ENCODE assay signal across 21 cellular contexts in the genomic region with DNA sequence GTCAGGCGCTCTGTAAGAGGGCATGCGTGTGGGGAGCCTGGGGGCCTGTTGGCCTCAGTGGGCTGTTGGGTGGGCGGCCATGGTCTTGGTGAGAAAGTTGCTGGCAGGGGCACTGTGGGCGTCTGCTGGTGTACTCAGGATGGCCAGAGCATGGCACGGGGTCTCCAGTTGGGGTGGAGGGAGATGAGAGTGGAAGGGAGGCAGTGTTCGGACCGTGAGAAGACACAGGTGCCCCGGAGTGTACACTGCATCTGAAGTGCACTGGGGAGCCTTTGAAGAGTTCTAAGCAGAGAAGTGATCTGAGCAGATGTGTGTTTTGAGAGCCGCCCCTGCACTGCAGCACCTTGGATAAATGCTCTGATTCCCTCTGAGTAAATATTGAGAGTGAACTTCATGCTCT.
DNase-seq lines count a peak whose midpoint lies in the region; ATAC-seq and TF ChIP-seq lines count a peak whose summit lies in the region.
"Had no signal": no experiment of that assay in that cellular context is flagged by ENCODE, and none has a peak within 500 bp of the region (broad histone marks: within the 10 kb centered on the region; RNA-seq: fewer than 3 reads in every experiment).

No MANE protein-coding gene starts in this region.

- POLR2A ChIA-PET in T-cell (lab: Charles Lee), result no interaction called here

- H3K27ac ChIP-seq in mucosa of rectum (ENCODE audit: low read depth in 2 of 2, low read length in 2 of 2) (peak overlapping the region; percentile 35 to 51), upper lobe of right lung (no peak overlapping the region)
- H3K27ac ChIP-seq: left ventricle myocardium inferior, PC-9, vagina had no signal

- peak overlapping the region; percentile 41 for H3K27ac Mint-ChIP-seq in activated naive CD8-positive, alpha-beta T cell
- no peak overlapping the region for H3K27ac Mint-ChIP-seq in activated naive CD8-positive, alpha-beta T cell treated with anti-CD3 and anti-CD28 coated beads, Interleukin-2, amount 50 U/mL, for 24 hours
- H3K27ac Mint-ChIP-seq in T-cell, result peak overlapping the region; percentile 60 to 77

- peaks cover 17 to 18% of the 10 kb centered on the region in 2 donors for H3K4me1 ChIP-seq in mucosa of rectum (ENCODE audit: control insufficient read depth in 2 of 2, insufficient read depth in 2 of 2, low read length in 2 of 2)
- no peaks in the 10 kb centered on the region for H3K4me1 ChIP-seq in upper lobe of right lung
- H3K4me1 ChIP-seq: HAP-1 had no signal

- H3K9ac ChIP-seq in mucosa of rectum (ENCODE audit: low read depth in 1 of 2, low read length in 2 of 2), result no peak overlapping the region

- no peaks in the 10 kb centered on the region for H3K27me3 Mint-ChIP-seq in activated naive CD8-positive, alpha-beta T cell
- H3K27me3 Mint-ChIP-seq in activated naive CD8-positive, alpha-beta T cell treated with anti-CD3 and anti-CD28 coated beads, Interleukin-2, amount 50 U/mL, for 24 hours, result no peaks in the 10 kb centered on the region
- no peaks in the 10 kb centered on the region for H3K27me3 Mint-ChIP-seq in T-cell

- no peaks in the 10 kb centered on the region for H3K36me3 Mint-ChIP-seq in activated naive CD8-positive, alpha-beta T cell
- H3K36me3 Mint-ChIP-seq in activated naive CD8-positive, alpha-beta T cell treated with anti-CD3 and anti-CD28 coated beads, Interleukin-2, amount 50 U/mL, for 24 hours (ENCODE audit: low read depth), result no peaks in the 10 kb centered on the region
- H3K36me3 Mint-ChIP-seq in T-cell, result no peaks in the 10 kb centered on the region
- H3K36me3 Mint-ChIP-seq: activated naive CD4-positive, alpha-beta T cell treated with anti-CD3 and anti-CD28 coated beads, Interleukin-2, amount 50 U/mL, for 72 hours; CD8-positive, alpha-beta memory T cell had no signal

- H3K9me3 Mint-ChIP-seq in activated naive CD8-positive, alpha-beta T cell (ENCODE audit: low read depth), result no peaks in the 10 kb centered on the region
- no peaks in the 10 kb centered on the region for H3K9me3 Mint-ChIP-seq in activated naive CD8-positive, alpha-beta T cell treated with anti-CD3 and anti-CD28 coated beads, Interleukin-2, amount 50 U/mL, for 24 hours
- H3K9me3 Mint-ChIP-seq in T-cell, result no peaks in the 10 kb centered on the region
- H3K9me3 Mint-ChIP-seq: activated naive CD4-positive, alpha-beta T cell treated with anti-CD3 and anti-CD28 coated beads, Interleukin-2, amount 50 U/mL, for 72 hours; CD8-positive, alpha-beta memory T cell had no signal

- no peaks in the 10 kb centered on the region for H3K36me3 ChIP-seq in mucosa of rectum (ENCODE audit: control insufficient read depth in 2 of 2, insufficient read depth in 2 of 2, low read length in 2 of 2)
- no peaks in the 10 kb centered on the region for H3K36me3 ChIP-seq in upper lobe of right lung
- H3K36me3 ChIP-seq: HAP-1, left ventricle myocardium inferior, vagina had no signal

- ATAC-seq in activated naive CD8-positive, alpha-beta T cell treated with anti-CD3 and anti-CD28 coated beads, Interleukin-2, amount 50 U/mL, for 24 hours, result no peak
- ATAC-seq in T-cell (replicated peaks in 1 of 4) (peak in 2 of 4 experiments; percentile 28 to 48), upper lobe of right lung (no peak), HG02938 (IDR thresholded peaks at IDR 0.05; ENCODE audit: unreplicated experiment) (no peak)

- peaks cover 40% of the 10 kb centered on the region for H3K4me1 Mint-ChIP-seq in activated naive CD8-positive, alpha-beta T cell (ENCODE audit: low read depth)
- H3K4me1 Mint-ChIP-seq in activated naive CD8-positive, alpha-beta T cell treated with anti-CD3 and anti-CD28 coated beads, Interleukin-2, amount 50 U/mL, for 24 hours, result peaks cover 45% of the 10 kb centered on the region
- H3K4me1 Mint-ChIP-seq in T-cell, result peaks cover 44 to 49% (median 45%) of the 10 kb centered on the region in 3 donors

- TF ChIP-seq CTCF in upper lobe of right lung (IDR thresholded peaks at IDR 0.05), result no peak

- H3K27me3 ChIP-seq in mucosa of rectum (ENCODE audit: control insufficient read depth in 2 of 2, insufficient read depth in 2 of 2, low read length in 2 of 2) (no peaks in the 10 kb centered on the region), upper lobe of right lung (no peaks in the 10 kb centered on the region)
- H3K27me3 ChIP-seq: vagina had no signal

- H3K4me3 ChIP-seq in mucosa of rectum (ENCODE audit: low read length in 2 of 2) (peak overlapping the region in 1 of 2 donors; percentile 37), upper lobe of right lung (no peak overlapping the region)
- H3K4me3 ChIP-seq: HAP-1, left ventricle myocardium inferior, PC-9, vagina had no signal

- intact Hi-C loops in upper lobe of right lung (cut with DNase I), result no loop called here

- no peak for DNase-seq in activated naive CD8-positive, alpha-beta T cell treated with anti-CD3 and anti-CD28 coated beads, Interleukin-2, amount 50 U/mL, for 24 hours
- no peak for DNase-seq in T-cell
- peak; percentile 59 for DNase-seq in upper lobe of right lung
- no peak for DNase-seq in H4 (ENCODE audit: low spot score)
- DNase-seq in 8988T, result no peak
- DNase-seq: activated CD4-positive, alpha-beta T cell treated with anti-CD3 and anti-CD28 coated beads, Interleukin-2, amount 50 U/mL, for 1 hour; CD8-positive, alpha-beta memory T cell; Kasumi-1; left ventricle myocardium inferior; midbrain; NCI-H1048; SIG-M5; stimulated activated CD4-positive, alpha-beta T cell treated with anti-CD3 and anti-CD28 coated beads, Interleukin-12 subunit alpha, Interleukin-12 subunit beta, amount 100 ng/mL, for 4 hours; T-helper 1 cell had no signal

- H3K9me3 ChIP-seq in mucosa of rectum (ENCODE audit: control insufficient read depth in 2 of 2, low read length in 2 of 2), result no peaks in the 10 kb centered on the region
- H3K9me3 ChIP-seq in upper lobe of right lung, result no peaks in the 10 kb centered on the region
- H3K9me3 ChIP-seq: HAP-1, left ventricle myocardium inferior, vagina had no signal

- H3K4me3 Mint-ChIP-seq in activated naive CD8-positive, alpha-beta T cell, result no peak overlapping the region
- H3K4me3 Mint-ChIP-seq in activated naive CD8-positive, alpha-beta T cell treated with anti-CD3 and anti-CD28 coated beads, Interleukin-2, amount 50 U/mL, for 24 hours, result no peak overlapping the region
- H3K4me3 Mint-ChIP-seq in T-cell, result peak overlapping the region in 1 of 3 donors; percentile 23
- H3K4me3 Mint-ChIP-seq: CD8-positive, alpha-beta memory T cell had no signal

- CTCF ChIA-PET in T-cell (lab: Charles Lee), result no interaction called here
